Comparison of ENCODE assay signal across 17 cellular contexts in the genomic region with DNA sequence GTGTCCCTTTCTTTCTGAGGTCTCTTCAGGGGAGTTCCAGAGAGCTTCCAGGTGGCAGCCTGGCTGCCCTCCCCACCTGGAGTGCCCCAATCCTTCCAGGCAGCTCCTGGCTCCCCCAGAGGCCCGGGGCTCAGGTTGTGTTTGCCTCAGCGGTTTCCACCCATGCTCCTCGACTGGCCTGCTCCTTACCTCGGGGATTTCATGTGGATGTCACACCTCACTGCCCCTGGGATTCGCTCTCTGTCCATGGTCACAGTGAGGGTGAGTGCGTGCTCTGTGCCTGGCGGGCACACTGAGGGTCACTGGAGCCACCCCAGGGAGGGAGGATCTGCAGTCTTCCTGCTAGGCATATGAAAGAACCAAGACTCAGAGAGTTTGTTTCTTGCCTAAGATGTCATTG. TPM values are rescaled to one million over a fixed set of nuclear protein-coding genes. Genes with fewer than 3 reads are reported as not detected.
DNase-seq lines count a peak whose midpoint lies in the region; ATAC-seq and TF ChIP-seq lines count a peak whose summit lies in the region.
"Had no signal": no experiment of that assay in that cellular context is flagged by ENCODE, and none has a peak within 500 bp of the region (broad histone marks: within the 10 kb centered on the region; RNA-seq: fewer than 3 reads in every experiment).

No MANE protein-coding gene starts in this region.

- H3K27ac ChIP-seq in SK-N-SH (ENCODE audit: low read depth in 2 of 2, low read length in 1 of 2), result no peak overlapping the region
- no peak overlapping the region for H3K27ac ChIP-seq in RWPE2 (ENCODE audit: poor library complexity, severe bottlenecking)
- no peak overlapping the region for H3K27ac ChIP-seq in effector memory CD4-positive, alpha-beta T cell (ENCODE audit: insufficient read depth, low read length, poor library complexity, severe bottlenecking)
- H3K27ac ChIP-seq: BLaER1 treated with 17β-estradiol and CSF1 and Interleukin-3, amounts not matched to agents 10 nM and 100 nM had no signal

- H3K79me2 ChIP-seq in SK-N-SH (ENCODE audit: insufficient read depth), result no peaks in the 10 kb centered on the region

- peaks cover 0 to 7% of the 10 kb centered on the region in 2 donors for H3K27me3 Mint-ChIP-seq in stimulated activated naive B cell treated with anti-CD40 and anti-IgM and Interleukin-4, amounts not matched to agents 10 μg/mL and 1 μg/mL and 100 μg/mL, for 72 hours

- CTCF ChIA-PET in SK-N-SH (lab: Yijun Ruan, JAX), result interaction anchor here (0.8 to 2.7 kb wide), 4 partner anchors 8 to 217 kb away, joined by 3 to 6 read pairs (median 4); no protein-coding TSS in a partner anchor

- no peaks in the 10 kb centered on the region for H3K4me1 Mint-ChIP-seq in stimulated activated naive B cell treated with anti-CD40 and anti-IgM and Interleukin-4, amounts not matched to agents 10 μg/mL and 1 μg/mL and 100 μg/mL, for 72 hours

- H3K4me3 ChIP-seq in SK-N-SH (ENCODE audit: low read depth in 2 of 2, low read length in 1 of 2) (no peak overlapping the region), RWPE2 (ENCODE audit: severe bottlenecking) (no peak overlapping the region)
- no peak overlapping the region for H3K4me3 ChIP-seq in effector memory CD4-positive, alpha-beta T cell (ENCODE audit: insufficient read depth, low read depth, low read length, poor library complexity, severe bottlenecking)
- H3K4me3 ChIP-seq: BLaER1 treated with 17β-estradiol and CSF1 and Interleukin-3, amounts not matched to agents 10 nM and 100 nM had no signal

- H3K27me3 ChIP-seq in SK-N-SH (ENCODE audit: insufficient read depth) (no peaks in the 10 kb centered on the region), RWPE2 (ENCODE audit: insufficient read depth, poor library complexity, severe bottlenecking) (no peaks in the 10 kb centered on the region)
- no peaks in the 10 kb centered on the region for H3K27me3 ChIP-seq in effector memory CD4-positive, alpha-beta T cell (replicated peaks; ENCODE audit: control insufficient read depth, insufficient read depth, low read length, poor library complexity, severe bottlenecking)
- H3K27me3 ChIP-seq: BLaER1 treated with 17β-estradiol and CSF1 and Interleukin-3, amounts not matched to agents 10 nM and 100 nM had no signal

- H3K36me3 Mint-ChIP-seq in stimulated activated naive B cell treated with anti-CD40 and anti-IgM and Interleukin-4, amounts not matched to agents 10 μg/mL and 1 μg/mL and 100 μg/mL, for 72 hours, result no peaks in the 10 kb centered on the region

- H4K20me1 ChIP-seq in SK-N-SH (ENCODE audit: insufficient read depth), result no peaks in the 10 kb centered on the region
- H4K20me1 ChIP-seq: BLaER1 treated with 17β-estradiol and CSF1 and Interleukin-3, amounts not matched to agents 10 nM and 100 nM had no signal

- no peak overlapping the region for H3K9ac ChIP-seq in SK-N-SH
- H3K9ac ChIP-seq: BLaER1 treated with 17β-estradiol and CSF1 and Interleukin-3, amounts not matched to agents 10 nM and 100 nM had no signal

- POLR2A ChIA-PET in SK-N-SH (lab: Yijun Ruan, JAX), result no interaction called here

- no peak for TF ChIP-seq RAD21 in SK-N-SH (IDR thresholded peaks at IDR 0.05; ENCODE audit: low read length)

- no peak overlapping the region for H3K4me2 ChIP-seq in SK-N-SH

- no peaks in the 10 kb centered on the region for H3F3A ChIP-seq in SK-N-SH (replicated peaks; ENCODE audit: insufficient read depth)

- H3K4me3 Mint-ChIP-seq in stimulated activated naive B cell treated with anti-CD40 and anti-IgM and Interleukin-4, amounts not matched to agents 10 μg/mL and 1 μg/mL and 100 μg/mL, for 72 hours, result no peak overlapping the region

- peaks cover 0 to 3% of the 10 kb centered on the region in 2 donors for H3K9me3 Mint-ChIP-seq in stimulated activated naive B cell treated with anti-CD40 and anti-IgM and Interleukin-4, amounts not matched to agents 10 μg/mL and 1 μg/mL and 100 μg/mL, for 72 hours

- H3K4me1 ChIP-seq in SK-N-SH (ENCODE audit: control insufficient read depth in 1 of 2, insufficient read depth in 2 of 2, low read depth in 1 of 2, low read length in 1 of 2) (peaks cover 0 to 15% of the 10 kb centered on the region in 2 experiments; a peak in 1 of 4 replicates), RWPE2 (ENCODE audit: insufficient read depth, poor library complexity, severe bottlenecking) (peaks cover 3% of the 10 kb centered on the region)
- no peaks in the 10 kb centered on the region for H3K4me1 ChIP-seq in effector memory CD4-positive, alpha-beta T cell (ENCODE audit: control insufficient read depth, insufficient read depth, low read length, poor library complexity, severe bottlenecking)

- TF ChIP-seq CTCF in SK-N-SH (IDR thresholded peaks at IDR 0.05) (no peak), RWPE2 (IDR thresholded peaks at IDR 0.05; ENCODE audit: poor library complexity, severe bottlenecking) (no peak)

- no peak overlapping the region for H2AFZ ChIP-seq in SK-N-SH (ENCODE audit: low read depth)

- 54% methylated on average over 6 of the region's 7 CpGs for WGBS in SK-N-SH (ENCODE audit: low lambda C conversion rate)

- H3K9me2 ChIP-seq in SK-N-SH, result no peaks in the 10 kb centered on the region

- ATAC-seq in SK-N-SH treated with all-trans-retinoic acid at 6 μM for 48 hours (no peak), RWPE2 (ENCODE audit: low read depth) (no peak)
- ATAC-seq in stimulated activated naive B cell treated with anti-CD40 and anti-IgM and Interleukin-4, amounts not matched to agents 10 μg/mL and 1 μg/mL and 100 μg/mL, for 72 hours (replicated peaks), result no peak
- ATAC-seq: HCT116 had no signal

- no peak for TF ChIP-seq EP300 in SK-N-SH (IDR thresholded peaks at IDR 0.05; ENCODE audit: borderline replicate concordance in 1 of 2, low read depth in 1 of 2, low read length in 1 of 2)

- H3K36me3 ChIP-seq in SK-N-SH (replicated peaks in 1 of 2; ENCODE audit: control insufficient read depth in 1 of 2, insufficient read depth in 2 of 2, low read length in 1 of 2) (no peaks in the 10 kb centered on the region), RWPE2 (ENCODE audit: low read depth) (no peaks in the 10 kb centered on the region)
- no peaks in the 10 kb centered on the region for H3K36me3 ChIP-seq in effector memory CD4-positive, alpha-beta T cell (ENCODE audit: control insufficient read depth, insufficient read depth, low read length)
- H3K36me3 ChIP-seq: BLaER1 treated with 17β-estradiol and CSF1 and Interleukin-3, amounts not matched to agents 10 nM and 100 nM had no signal

- H3K27ac Mint-ChIP-seq in stimulated activated naive B cell treated with anti-CD40 and anti-IgM and Interleukin-4, amounts not matched to agents 10 μg/mL and 1 μg/mL and 100 μg/mL, for 72 hours, result peak overlapping the region; percentile 60

- no peaks in the 10 kb centered on the region for H3K9me3 ChIP-seq in SK-N-SH
- no peaks in the 10 kb centered on the region for H3K9me3 ChIP-seq in RWPE2 (ENCODE audit: severe bottlenecking)
- H3K9me3 ChIP-seq in effector memory CD4-positive, alpha-beta T cell (ENCODE audit: control insufficient read depth, low read length), result no peaks in the 10 kb centered on the region

- DNase-seq in SK-N-SH, result peak; percentile 45
- DNase-seq in RWPE2 (ENCODE audit: low spot score), result peak; percentile 25
- DNase-seq in kidney tubule cell (ENCODE audit: low spot score), result peak; percentile 51
- DNase-seq in stimulated activated naive B cell treated with anti-CD40 and anti-IgM and Interleukin-4, amounts not matched to agents 10 μg/mL and 1 μg/mL and 100 μg/mL, for 72 hours, result no peak
- no peak for DNase-seq in central memory CD4-positive, alpha-beta T cell
- no peak for DNase-seq in effector memory CD4-positive, alpha-beta T cell
- no peak for DNase-seq in activated gamma-delta T cell treated with Interleukin-2 at 50 U/mL for 16 hours
- DNase-seq: 8988T, DMS153, EL, NCI-H1436 treated with DMSO at 0.1 percent for 48 hours, NCI-H226, NCI-H526, SIG-M5 had no signal

TF ChIP-seq in SK-N-SH, 30 proteins besides CTCF, POLR2A, EP300 and RAD21 (continues in another document):
- TF ChIP-seq RFX5 (IDR thresholded peaks at IDR 0.05; ENCODE audit: low read length), result no peak
- TF ChIP-seq TAF1 (IDR thresholded peaks at IDR 0.05; ENCODE audit: borderline replicate concordance, low read depth, low read length), result no peak
- no peak for TF ChIP-seq TCF12 (IDR thresholded peaks at IDR 0.05)
- no peak for TF ChIP-seq MEF2A (IDR thresholded peaks at IDR 0.05; ENCODE audit: borderline replicate concordance, low read depth)

TF ChIP-seq in SK-N-SH treated with all-trans-retinoic acid at 6 μM for 48 hours, 23 proteins besides CTCF, POLR2A, EP300 and RAD21:
- TF ChIP-seq TOX (CRISPR knock-in tag; IDR thresholded peaks at IDR 0.05; ENCODE audit: borderline replicate concordance), result no peak
- TF ChIP-seq ZNF70 (CRISPR knock-in tag; IDR thresholded peaks at IDR 0.05), result no peak
- TF ChIP-seq, protein P1, sequence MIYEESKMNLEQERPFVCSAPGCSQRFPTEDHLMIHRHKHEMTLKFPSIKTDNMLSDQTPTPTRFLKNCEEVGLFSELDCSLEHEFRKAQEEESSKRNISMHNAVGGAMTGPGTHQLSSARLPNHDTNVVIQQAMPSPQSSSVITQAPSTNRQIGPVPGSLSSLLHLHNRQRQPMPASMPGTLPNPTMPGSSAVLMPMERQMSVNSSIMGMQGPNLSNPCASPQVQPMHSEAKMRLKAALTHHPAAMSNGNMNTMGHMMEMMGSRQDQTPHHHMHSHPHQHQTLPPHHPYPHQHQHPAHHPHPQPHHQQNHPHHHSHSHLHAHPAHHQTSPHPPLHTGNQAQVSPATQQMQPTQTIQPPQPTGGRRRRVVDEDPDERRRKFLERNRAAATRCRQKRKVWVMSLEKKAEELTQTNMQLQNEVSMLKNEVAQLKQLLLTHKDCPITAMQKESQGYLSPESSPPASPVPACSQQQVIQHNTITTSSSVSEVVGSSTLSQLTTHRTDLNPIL (CRISPR knock-in tag; IDR thresholded peaks at IDR 0.05; ENCODE audit: low read depth), result no peak
- TF ChIP-seq ZC3H10 (CRISPR knock-in tag; IDR thresholded peaks at IDR 0.05), result no peak
- TF ChIP-seq, protein P2, sequence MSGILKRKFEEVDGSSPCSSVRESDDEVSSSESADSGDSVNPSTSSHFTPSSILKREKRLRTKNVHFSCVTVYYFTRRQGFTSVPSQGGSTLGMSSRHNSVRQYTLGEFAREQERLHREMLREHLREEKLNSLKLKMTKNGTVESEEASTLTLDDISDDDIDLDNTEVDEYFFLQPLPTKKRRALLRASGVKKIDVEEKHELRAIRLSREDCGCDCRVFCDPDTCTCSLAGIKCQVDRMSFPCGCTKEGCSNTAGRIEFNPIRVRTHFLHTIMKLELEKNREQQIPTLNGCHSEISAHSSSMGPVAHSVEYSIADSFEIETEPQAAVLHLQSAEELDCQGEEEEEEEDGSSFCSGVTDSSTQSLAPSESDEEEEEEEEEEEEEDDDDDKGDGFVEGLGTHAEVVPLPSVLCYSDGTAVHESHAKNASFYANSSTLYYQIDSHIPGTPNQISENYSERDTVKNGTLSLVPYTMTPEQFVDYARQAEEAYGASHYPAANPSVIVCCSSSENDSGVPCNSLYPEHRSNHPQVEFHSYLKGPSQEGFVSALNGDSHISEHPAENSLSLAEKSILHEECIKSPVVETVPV (CRISPR knock-in tag; IDR thresholded peaks at IDR 0.05), result no peak
- TF ChIP-seq PPARA (CRISPR knock-in tag; IDR thresholded peaks at IDR 0.05; ENCODE audit: borderline replicate concordance), result no peak

RNA-seq across cellular contexts. Expression of a gene that starts 2.1 kb away (rescaled TPM):
- polyA plus RNA-seq in SK-N-SH (2012; rRNA removed), result 0.10 and 0.69 TPM in 2 replicates
- polyA plus RNA-seq in SK-N-SH (2012; cell fraction: cytosol; rRNA removed), result 0.06 and 0.13 TPM in 2 replicates
- polyA plus RNA-seq in SK-N-SH (2012; cell fraction: nucleus; rRNA removed), result 1.1 and 2.5 TPM in 2 replicates

Comparison
In these comparisons a context has a peak if more than half of its experiments do, and no peak if none do; other contexts are left out.
1. DNase-seq: peak in SK-N-SH (single experiment), RWPE2 (single experiment) and kidney tubule cell (single experiment); none in stimulated activated naive B cell treated with anti-CD40 and anti-IgM and Interleukin-4, amounts not matched to agents 10 μg/mL and 1 μg/mL and 100 μg/mL, for 72 hours (single experiment), central memory CD4-positive, alpha-beta T cell (single experiment), effector memory CD4-positive, alpha-beta T cell (0 of 3) and activated gamma-delta T cell treated with Interleukin-2 at 50 U/mL for 16 hours (single experiment).